ENCODE assay signal across 1 cellular context in the genomic region with DNA sequence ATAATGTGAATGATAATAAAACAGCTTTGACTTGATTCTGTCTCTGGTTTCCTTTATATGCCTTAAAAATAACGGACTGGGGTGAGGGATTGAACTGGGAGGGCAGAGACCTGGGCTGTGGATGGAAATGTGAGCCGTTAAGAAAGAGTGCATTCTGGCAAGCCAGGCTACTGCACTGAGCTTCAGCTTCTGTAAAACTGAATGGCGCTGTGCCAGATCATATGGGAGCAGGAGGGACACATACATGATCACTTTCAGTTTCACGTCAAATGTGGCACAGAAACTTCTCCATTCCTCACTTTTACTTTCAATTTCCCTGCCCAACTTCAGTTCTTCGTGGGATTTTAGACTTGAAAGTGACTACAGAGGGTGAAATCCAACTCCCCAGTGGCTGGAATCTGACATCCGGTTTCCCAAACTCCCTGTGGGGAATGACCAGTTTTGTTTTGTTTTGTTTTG.
TF ChIP-seq lines count a peak whose summit lies in the region.

No MANE protein-coding gene starts in this region.

TF ChIP-seq in HEK293, 187 proteins besides CTCF, POLR2A, EP300 and RAD21 (continued from another document):
- no peak for TF ChIP-seq ZNF19 (tag by site-specific recombination; IDR thresholded peaks at IDR 0.05; ENCODE audit: low read depth)
- TF ChIP-seq ZSCAN30 (tag by site-specific recombination; IDR thresholded peaks at IDR 0.05), result no peak
- no peak for TF ChIP-seq ZNF510 (tag by site-specific recombination; IDR thresholded peaks at IDR 0.05; ENCODE audit: insufficient replicate concordance)
- no peak for TF ChIP-seq YY1 (tag by site-specific recombination; IDR thresholded peaks at IDR 0.05)
- TF ChIP-seq, protein P1, sequence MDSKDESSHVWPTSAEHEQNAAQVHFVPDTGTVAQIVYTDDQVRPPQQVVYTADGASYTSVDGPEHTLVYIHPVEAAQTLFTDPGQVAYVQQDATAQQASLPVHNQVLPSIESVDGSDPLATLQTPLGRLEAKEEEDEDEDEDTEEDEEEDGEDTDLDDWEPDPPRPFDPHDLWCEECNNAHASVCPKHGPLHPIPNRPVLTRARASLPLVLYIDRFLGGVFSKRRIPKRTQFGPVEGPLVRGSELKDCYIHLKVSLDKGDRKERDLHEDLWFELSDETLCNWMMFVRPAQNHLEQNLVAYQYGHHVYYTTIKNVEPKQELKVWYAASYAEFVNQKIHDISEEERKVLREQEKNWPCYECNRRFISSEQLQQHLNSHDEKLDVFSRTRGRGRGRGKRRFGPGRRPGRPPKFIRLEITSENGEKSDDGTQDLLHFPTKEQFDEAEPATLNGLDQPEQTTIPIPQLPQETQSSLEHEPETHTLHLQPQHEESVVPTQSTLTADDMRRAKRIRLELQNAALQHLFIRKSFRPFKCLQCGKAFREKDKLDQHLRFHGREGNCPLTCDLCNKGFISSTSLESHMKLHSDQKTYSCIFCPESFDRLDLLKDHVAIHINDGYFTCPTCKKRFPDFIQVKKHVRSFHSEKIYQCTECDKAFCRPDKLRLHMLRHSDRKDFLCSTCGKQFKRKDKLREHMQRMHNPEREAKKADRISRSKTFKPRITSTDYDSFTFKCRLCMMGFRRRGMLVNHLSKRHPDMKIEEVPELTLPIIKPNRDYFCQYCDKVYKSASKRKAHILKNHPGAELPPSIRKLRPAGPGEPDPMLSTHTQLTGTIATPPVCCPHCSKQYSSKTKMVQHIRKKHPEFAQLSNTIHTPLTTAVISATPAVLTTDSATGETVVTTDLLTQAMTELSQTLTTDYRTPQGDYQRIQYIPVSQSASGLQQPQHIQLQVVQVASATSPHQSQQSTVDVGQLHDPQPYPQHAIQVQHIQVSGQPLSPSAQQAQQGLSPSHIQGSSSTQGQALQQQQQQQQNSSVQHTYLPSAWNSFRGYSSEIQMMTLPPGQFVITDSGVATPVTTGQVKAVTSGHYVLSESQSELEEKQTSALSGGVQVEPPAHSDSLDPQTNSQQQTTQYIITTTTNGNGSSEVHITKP (tag by site-specific recombination; IDR thresholded peaks at IDR 0.05), result peak; percentile 29; the same call in 1 of the 2 replicates
TF ChIP-seq in HEK293: peak in this region for 15.
